8 cellular contexts compared by ENCODE assay signal in the genomic region with DNA sequence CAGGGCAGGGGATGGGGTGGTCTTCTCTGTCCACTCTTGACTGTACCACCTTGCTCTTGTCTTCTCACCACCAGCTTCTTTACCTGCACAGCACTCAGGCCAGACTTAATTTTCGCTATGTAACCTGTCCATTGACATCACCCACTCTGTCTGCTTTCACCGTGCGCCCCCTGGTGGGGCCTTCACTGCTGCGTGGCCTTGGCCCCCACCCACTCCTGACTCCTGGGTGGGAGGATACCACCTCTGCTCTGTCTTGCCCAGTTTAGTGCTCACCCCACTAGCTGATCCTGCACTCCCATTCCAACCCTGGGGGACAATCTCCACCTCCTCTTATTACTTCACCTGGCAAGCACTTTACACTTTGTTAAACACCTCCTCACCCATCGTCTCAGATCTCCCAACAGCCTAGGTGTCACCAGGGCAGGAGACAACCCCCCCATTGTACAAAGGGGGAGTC. TPM values are rescaled to one million over a fixed set of nuclear protein-coding genes. Genes with fewer than 3 reads are reported as not detected.
DNase-seq lines count a peak whose midpoint lies in the region; ATAC-seq and TF ChIP-seq lines count a peak whose summit lies in the region.

No MANE protein-coding gene starts in this region.

- peaks cover 11% of the 10 kb centered on the region; the same call in 2 of the 3 replicates for H3K4me1 Mint-ChIP-seq in GM23338
- no peaks in the 10 kb centered on the region for H3K4me1 Mint-ChIP-seq in activated T-helper 2 cell treated with anti-CD3 and anti-CD28 coated beads, Interferon-gamma antibody, Interleukin-2, Interleukin-4, amounts not matched to agents 10 μg/mL and 5 μg/mL and 100 μg/mL, durations not matched to agents 14 hours and 24 hours and 36 hours (ENCODE audit: low read depth)

- peaks cover 57% of the 10 kb centered on the region for H3K27me3 ChIP-seq in GM23338 (ENCODE audit: insufficient read depth)

- H3K27ac Mint-ChIP-seq in GM23338, result no peak overlapping the region
- no peak overlapping the region for H3K27ac Mint-ChIP-seq in activated T-helper 2 cell treated with anti-CD3 and anti-CD28 coated beads, Interferon-gamma antibody, Interleukin-2, Interleukin-4, amounts not matched to agents 10 μg/mL and 5 μg/mL and 100 μg/mL, durations not matched to agents 14 hours and 24 hours and 36 hours

- H3K9me3 Mint-ChIP-seq in GM23338, result no peaks in the 10 kb centered on the region
- no peaks in the 10 kb centered on the region for H3K9me3 Mint-ChIP-seq in activated T-helper 2 cell treated with anti-CD3 and anti-CD28 coated beads, Interferon-gamma antibody, Interleukin-2, Interleukin-4, amounts not matched to agents 10 μg/mL and 5 μg/mL and 100 μg/mL, durations not matched to agents 14 hours and 24 hours and 36 hours

- H3K27ac ChIP-seq in GM23338 (ENCODE audit: low read depth), result no peak overlapping the region

- peaks cover 5% of the 10 kb centered on the region for H3K4me1 ChIP-seq in GM23338 (ENCODE audit: insufficient read depth)

- no peaks in the 10 kb centered on the region for H3K79me2 ChIP-seq in GM23338 (replicated peaks; ENCODE audit: insufficient read depth)

- H3K9me2 ChIP-seq in GM23338 (ENCODE audit: insufficient read depth), result no peaks in the 10 kb centered on the region

- H2AFZ ChIP-seq in GM23338, result no peak overlapping the region

- no peak overlapping the region for H3K4me2 ChIP-seq in GM23338

- H3K27me3 Mint-ChIP-seq in GM23338 (ENCODE audit: insufficient read depth, low read depth, poor library complexity), result peaks cover 68% of the 10 kb centered on the region
- H3K27me3 Mint-ChIP-seq in activated T-helper 2 cell treated with anti-CD3 and anti-CD28 coated beads, Interferon-gamma antibody, Interleukin-2, Interleukin-4, amounts not matched to agents 10 μg/mL and 5 μg/mL and 100 μg/mL, durations not matched to agents 14 hours and 24 hours and 36 hours (ENCODE audit: low read depth), result peaks cover 48% of the 10 kb centered on the region

- no peaks in the 10 kb centered on the region for H3F3A ChIP-seq in GM23338 (replicated peaks; ENCODE audit: low read depth)

- intact Hi-C loops in activated T-helper 2 cell treated with anti-CD3 and anti-CD28 coated beads, Interferon-gamma antibody, Interleukin-2, Interleukin-4, amounts not matched to agents 10 μg/mL and 5 μg/mL and 100 μg/mL, durations not matched to agents 14 hours and 24 hours and 36 hours (cut with micrococcal nuclease), result loop anchor here (1.0 to 2.0 kb wide), 2 partner anchors 28 to 190 kb away; no protein-coding TSS in a partner anchor

- TF ChIP-seq CTCF in GM23338 (conservative IDR thresholded peaks at IDR 0.05; ENCODE audit: low read depth in 2 of 2), result peak; percentile 83 to 94

- no peak overlapping the region for H3K4me3 Mint-ChIP-seq in GM23338
- no peak overlapping the region for H3K4me3 Mint-ChIP-seq in activated T-helper 2 cell treated with anti-CD3 and anti-CD28 coated beads, Interferon-gamma antibody, Interleukin-2, Interleukin-4, amounts not matched to agents 10 μg/mL and 5 μg/mL and 100 μg/mL, durations not matched to agents 14 hours and 24 hours and 36 hours (ENCODE audit: low read depth)

- ATAC-seq in GM23338 (no peak), GM18511 (IDR thresholded peaks at IDR 0.05; ENCODE audit: unreplicated experiment) (no peak), HG02852 (IDR thresholded peaks at IDR 0.05; ENCODE audit: unreplicated experiment) (no peak)

- in situ Hi-C loops in ACHN (cut with HindIII; ENCODE audit: low pct_ligation_motif_present, low pct_unique_long_range_greater_than_20kb, low sequenced_read_pairs), result no loop called here

- no peak overlapping the region for H3K4me3 ChIP-seq in GM23338

- H4K20me1 ChIP-seq in GM23338 (replicated peaks; ENCODE audit: insufficient read depth), result 0 out of 2 replicates have a peak, but pooled peaks cover 3% of the 10 kb centered on the region

- peak; percentile 65 for DNase-seq in ACHN
- peak; percentile 49 for DNase-seq in GM23338 (ENCODE audit: low spot score)
- DNase-seq in RPMI8226, result peak; percentile 84
- DNase-seq in activated T-helper 2 cell treated with anti-CD3 and anti-CD28 coated beads, Interferon-gamma antibody, Interleukin-2, Interleukin-4, amounts not matched to agents 10 μg/mL and 5 μg/mL and 100 μg/mL, durations not matched to agents 14 hours and 24 hours and 36 hours (ENCODE audit: low spot score), result peak; percentile 52
- DNase-seq in germinal center (ENCODE audit: low spot score), result peak; percentile 77
- peak; percentile 36 for DNase-seq in renal cortical epithelial cell (ENCODE audit: low read depth)

- no peaks in the 10 kb centered on the region for H3K36me3 Mint-ChIP-seq in GM23338 (ENCODE audit: low read depth)
- H3K36me3 Mint-ChIP-seq in activated T-helper 2 cell treated with anti-CD3 and anti-CD28 coated beads, Interferon-gamma antibody, Interleukin-2, Interleukin-4, amounts not matched to agents 10 μg/mL and 5 μg/mL and 100 μg/mL, durations not matched to agents 14 hours and 24 hours and 36 hours (ENCODE audit: low read depth), result no peaks in the 10 kb centered on the region

- H3K36me3 ChIP-seq in GM23338 (ENCODE audit: insufficient read depth), result no peaks in the 10 kb centered on the region

TF ChIP-seq in GM23338, 12 proteins besides CTCF, POLR2A, EP300 and RAD21 (continues in another document):
- TF ChIP-seq EZH2phosphoT487 (IDR thresholded peaks at IDR 0.05; ENCODE audit: unreplicated experiment), result no peak
- TF ChIP-seq, protein P1, sequence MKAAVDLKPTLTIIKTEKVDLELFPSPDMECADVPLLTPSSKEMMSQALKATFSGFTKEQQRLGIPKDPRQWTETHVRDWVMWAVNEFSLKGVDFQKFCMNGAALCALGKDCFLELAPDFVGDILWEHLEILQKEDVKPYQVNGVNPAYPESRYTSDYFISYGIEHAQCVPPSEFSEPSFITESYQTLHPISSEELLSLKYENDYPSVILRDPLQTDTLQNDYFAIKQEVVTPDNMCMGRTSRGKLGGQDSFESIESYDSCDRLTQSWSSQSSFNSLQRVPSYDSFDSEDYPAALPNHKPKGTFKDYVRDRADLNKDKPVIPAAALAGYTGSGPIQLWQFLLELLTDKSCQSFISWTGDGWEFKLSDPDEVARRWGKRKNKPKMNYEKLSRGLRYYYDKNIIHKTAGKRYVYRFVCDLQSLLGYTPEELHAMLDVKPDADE (IDR thresholded peaks at IDR 0.05), result no peak
- TF ChIP-seq STAT1 (IDR thresholded peaks at IDR 0.05; ENCODE audit: unreplicated experiment), result no peak
- TF ChIP-seq, protein P2, sequence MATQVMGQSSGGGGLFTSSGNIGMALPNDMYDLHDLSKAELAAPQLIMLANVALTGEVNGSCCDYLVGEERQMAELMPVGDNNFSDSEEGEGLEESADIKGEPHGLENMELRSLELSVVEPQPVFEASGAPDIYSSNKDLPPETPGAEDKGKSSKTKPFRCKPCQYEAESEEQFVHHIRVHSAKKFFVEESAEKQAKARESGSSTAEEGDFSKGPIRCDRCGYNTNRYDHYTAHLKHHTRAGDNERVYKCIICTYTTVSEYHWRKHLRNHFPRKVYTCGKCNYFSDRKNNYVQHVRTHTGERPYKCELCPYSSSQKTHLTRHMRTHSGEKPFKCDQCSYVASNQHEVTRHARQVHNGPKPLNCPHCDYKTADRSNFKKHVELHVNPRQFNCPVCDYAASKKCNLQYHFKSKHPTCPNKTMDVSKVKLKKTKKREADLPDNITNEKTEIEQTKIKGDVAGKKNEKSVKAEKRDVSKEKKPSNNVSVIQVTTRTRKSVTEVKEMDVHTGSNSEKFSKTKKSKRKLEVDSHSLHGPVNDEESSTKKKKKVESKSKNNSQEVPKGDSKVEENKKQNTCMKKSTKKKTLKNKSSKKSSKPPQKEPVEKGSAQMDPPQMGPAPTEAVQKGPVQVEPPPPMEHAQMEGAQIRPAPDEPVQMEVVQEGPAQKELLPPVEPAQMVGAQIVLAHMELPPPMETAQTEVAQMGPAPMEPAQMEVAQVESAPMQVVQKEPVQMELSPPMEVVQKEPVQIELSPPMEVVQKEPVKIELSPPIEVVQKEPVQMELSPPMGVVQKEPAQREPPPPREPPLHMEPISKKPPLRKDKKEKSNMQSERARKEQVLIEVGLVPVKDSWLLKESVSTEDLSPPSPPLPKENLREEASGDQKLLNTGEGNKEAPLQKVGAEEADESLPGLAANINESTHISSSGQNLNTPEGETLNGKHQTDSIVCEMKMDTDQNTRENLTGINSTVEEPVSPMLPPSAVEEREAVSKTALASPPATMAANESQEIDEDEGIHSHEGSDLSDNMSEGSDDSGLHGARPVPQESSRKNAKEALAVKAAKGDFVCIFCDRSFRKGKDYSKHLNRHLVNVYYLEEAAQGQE (IDR thresholded peaks at IDR 0.05; ENCODE audit: unreplicated experiment), result no peak

RNA-seq across cellular contexts. Expression of a gene that starts 17.7 kb away (rescaled TPM):
- 1.3 and 5.7 TPM in 2 replicates for total RNA-seq in GM23338 (2014; rRNA removed; shearing (Covaris generic))
- polyA plus RNA-seq in GM23338 (2016; fragmentation: Nextera tagmentation; extraction: Ambion mirVana), result 1.1 and 1.9 TPM in 2 replicates
- not detected in 2 replicates for total RNA-seq in activated T-helper 2 cell treated with anti-CD3 and anti-CD28 coated beads, Interferon-gamma antibody, Interleukin-2, Interleukin-4, amounts not matched to agents 10 μg/mL and 5 μg/mL and 100 μg/mL, durations not matched to agents 14 hours and 24 hours and 36 hours
- 16.3 and 106 TPM in 2 replicates for total RNA-seq in renal cortical epithelial cell

RNA-seq across cellular contexts. Expression of a gene that starts 32.0 kb away (rescaled TPM):
- not detected in 2 replicates for total RNA-seq in GM23338 (2014; rRNA removed; shearing (Covaris generic))
- polyA plus RNA-seq in GM23338 (2016; fragmentation: Nextera tagmentation; extraction: Ambion mirVana), result 1.0 TPM in 1 of 2 replicates, not detected in the other
- total RNA-seq in activated T-helper 2 cell treated with anti-CD3 and anti-CD28 coated beads, Interferon-gamma antibody, Interleukin-2, Interleukin-4, amounts not matched to agents 10 μg/mL and 5 μg/mL and 100 μg/mL, durations not matched to agents 14 hours and 24 hours and 36 hours, result not detected in 2 replicates
- total RNA-seq in renal cortical epithelial cell, result 4.7 and 15.2 TPM in 2 replicates
